1 cellular context compared by ENCODE assay signal in genomic region chr12:117360551-117361311, GRCh38.
A peak's percentile ranks its signal among the peaks of the same experiment; 100 is the strongest.
TF ChIP-seq lines count a peak whose summit lies in the region.

No MANE protein-coding gene starts in this region.

TF ChIP-seq in H1, 55 proteins besides CTCF, POLR2A, EP300 and RAD21:
- TF ChIP-seq TCF12 (IDR thresholded peaks at IDR 0.05; ENCODE audit: low read depth, low read length) (no peak), CHD7 (IDR thresholded peaks at IDR 0.05; ENCODE audit: insufficient replicate concordance, low read length) (no peak), CHD2 (IDR thresholded peaks at IDR 0.05; ENCODE audit: low read length) (no peak), SP1 (IDR thresholded peaks at IDR 0.05; ENCODE audit: low read depth, low read length) (no peak), JUN (IDR thresholded peaks at IDR 0.05; ENCODE audit: low read depth, low read length) (no peak), YY1 (IDR thresholded peaks at IDR 0.05; ENCODE audit: low read depth, low read length) (peak; percentile 84), TBP (IDR thresholded peaks at IDR 0.05; ENCODE audit: low read depth, low read length) (no peak), JUND (IDR thresholded peaks at IDR 0.05; ENCODE audit: low read length) (no peak), RNF2 (IDR thresholded peaks at IDR 0.05; ENCODE audit: borderline replicate concordance, low read depth, low read length, missing control alignments, poor library complexity, severe bottlenecking) (peak; percentile 77), SP2 (IDR thresholded peaks at IDR 0.05; ENCODE audit: low read length) (no peak), MAFK (IDR thresholded peaks at IDR 0.05; ENCODE audit: low read depth, low read length) (no peak), SP4 (IDR thresholded peaks at IDR 0.05; ENCODE audit: low read length) (no peak), ASH2L (IDR thresholded peaks at IDR 0.05; ENCODE audit: low read length) (peak; percentile 87), FOSL1 (IDR thresholded peaks at IDR 0.05; ENCODE audit: insufficient read depth, low read depth, low read length) (no peak), GABPA (IDR thresholded peaks at IDR 0.05; ENCODE audit: borderline replicate concordance, insufficient read depth, low read length) (peak; percentile 10; the same call in 1 of the 2 replicates), SAP30 (IDR thresholded peaks at IDR 0.05; ENCODE audit: insufficient read depth, insufficient replicate concordance, low read length) (no peak), SIRT6 (IDR thresholded peaks at IDR 0.05; ENCODE audit: low read length) (no peak), E2F6 (IDR thresholded peaks at IDR 0.05) (no peak), EGR1 (IDR thresholded peaks at IDR 0.05; ENCODE audit: borderline replicate concordance, low read depth, low read length) (no peak; the same call in 1 of the 2 replicates), POU5F1 (IDR thresholded peaks at IDR 0.05; ENCODE audit: low read depth, low read length) (no peak), PHF8 (conservative IDR thresholded peaks at IDR 0.05; ENCODE audit: low read depth, low read length) (peak; percentile 54), RFX5 (IDR thresholded peaks at IDR 0.05; ENCODE audit: borderline replicate concordance, low read depth, low read length) (no peak), MAX (IDR thresholded peaks at IDR 0.05) (no peak; the same call in 1 of the 2 replicates), KDM4A (IDR thresholded peaks at IDR 0.05; ENCODE audit: low read depth, low read length, severe bottlenecking) (peak; percentile 99), CBX5 (IDR thresholded peaks at IDR 0.05; ENCODE audit: low read depth, low read length) (no peak), EZH2 (IDR thresholded peaks at IDR 0.05; ENCODE audit: low read depth, low read length, severe bottlenecking) (peak; percentile 69), SUZ12 (IDR thresholded peaks at IDR 0.05; ENCODE audit: low read length) (peak; percentile 82; the same call in 1 of the 2 replicates), TAF1 (IDR thresholded peaks at IDR 0.05; ENCODE audit: low read depth, low read length) (0 out of 2 replicates have a peak, but pooled peaks have one; percentile 28), NANOG (IDR thresholded peaks at IDR 0.05; ENCODE audit: insufficient read depth, low read depth, low read length, poor library complexity, severe bottlenecking) (no peak), ATF3 (IDR thresholded peaks at IDR 0.05; ENCODE audit: insufficient read depth, low read depth, low read length) (no peak), CTBP2 (IDR thresholded peaks at IDR 0.05; ENCODE audit: borderline replicate concordance, insufficient read depth, insufficient read length, low read length) (peak; percentile 72), BRCA1 (IDR thresholded peaks at IDR 0.05; ENCODE audit: low read depth, low read length) (no peak), ZNF274 (IDR thresholded peaks at IDR 0.05; ENCODE audit: borderline replicate concordance, extremely low read depth, low read length) (no peak), POLR2AphosphoS5 (IDR thresholded peaks at IDR 0.05; ENCODE audit: low read depth, low read length) (no peak), SIX5 (IDR thresholded peaks at IDR 0.05; ENCODE audit: low read depth, low read length) (no peak), CHD1 (IDR thresholded peaks at IDR 0.05; ENCODE audit: low read depth, low read length) (no peak), KDM1A (IDR thresholded peaks at IDR 0.05; ENCODE audit: borderline replicate concordance, low read length) (no peak), SIN3A (conservative IDR thresholded peaks at IDR 0.05 in 1 of 2, IDR thresholded peaks at IDR 0.05 in 1 of 2; ENCODE audit: low read depth in 1 of 2, low read length in 2 of 2) (0 out of 4 replicates have a peak, but pooled peaks have one; percentile 26 to 27), CREB1 (IDR thresholded peaks at IDR 0.05) (no peak), USF2 (IDR thresholded peaks at IDR 0.05; ENCODE audit: low read length) (no peak), GTF2F1 (IDR thresholded peaks at IDR 0.05; ENCODE audit: borderline replicate concordance, low read depth, low read length) (no peak), RBBP5 (IDR thresholded peaks at IDR 0.05; ENCODE audit: borderline replicate concordance, low read depth, low read length) (peak; percentile 93; the same call in 1 of the 2 replicates), BCL11A (IDR thresholded peaks at IDR 0.05; ENCODE audit: low read depth in 2 of 2, low read length in 2 of 2) (no peak)
